Comparison of ENCODE assay signal across 24 cellular contexts in genomic region chr3:197524128-197524527, GRCh38.
"Had no signal": no experiment of that assay in that cellular context is flagged by ENCODE, and none has a peak within 500 bp of the region (broad histone marks: within the 10 kb centered on the region; RNA-seq: fewer than 3 reads in every experiment).

No MANE protein-coding gene starts in this region.

- H3K27ac Mint-ChIP-seq: activated CD4-positive, alpha-beta T cell treated with anti-CD3 and anti-CD28 coated beads for 36 hours; activated CD8-positive, alpha-beta T cell treated with anti-CD3 and anti-CD28 coated beads, Interleukin-2, amount 10 ng/mL, durations not matched to agents 7 days and 5 days; activated naive CD4-positive, alpha-beta T cell treated with anti-CD3 and anti-CD28 coated beads, Interleukin-2, amount 50 U/mL, for 24 hours; T-helper 17 cell had no signal

- DNase-seq: activated CD4-positive, alpha-beta T cell treated with anti-CD3 and anti-CD28 coated beads for 36 hours; activated CD8-positive, alpha-beta memory T cell treated with anti-CD3 and anti-CD28 coated beads, Interleukin-2, amount 50 U/mL, for 48 hours; activated CD8-positive, alpha-beta T cell treated with anti-CD3 and anti-CD28 coated beads, Interleukin-2, amount 10 ng/mL, durations not matched to agents 7 days and 5 days; activated effector memory CD4-positive, alpha-beta T cell treated with Interleukin-2 at 50 U/mL for 16 hours; activated naive CD4-positive, alpha-beta T cell; activated T-cell treated with anti-CD3 and anti-CD28 coated beads, Interleukin-2, amount 50 U/mL, for 1 hour; aorta; caudate nucleus; Kasumi-1; KBM-7; NCI-H1092; NCI-H1417; NCI-H1930; NCI-H345; NCI-H510A; NCI-H526 treated with DMSO at 0.1 percent for 48 hours; NCI-H82; Peyer's patch; SHP77; SW 1271; T-helper 17 cell; T-helper 9 cell had no signal

- H3K27me3 Mint-ChIP-seq: activated CD4-positive, alpha-beta T cell treated with anti-CD3 and anti-CD28 coated beads for 36 hours; activated naive CD4-positive, alpha-beta T cell treated with anti-CD3 and anti-CD28 coated beads, Interleukin-2, amount 50 U/mL, for 24 hours; T-helper 17 cell had no signal

- H3K9me3 Mint-ChIP-seq: activated naive CD4-positive, alpha-beta T cell treated with anti-CD3 and anti-CD28 coated beads, Interleukin-2, amount 50 U/mL, for 24 hours had no signal

- H3K4me3 Mint-ChIP-seq: activated CD4-positive, alpha-beta T cell treated with anti-CD3 and anti-CD28 coated beads for 36 hours; activated CD8-positive, alpha-beta T cell treated with anti-CD3 and anti-CD28 coated beads, Interleukin-2, amount 10 ng/mL, durations not matched to agents 7 days and 5 days; activated naive CD4-positive, alpha-beta T cell treated with anti-CD3 and anti-CD28 coated beads, Interleukin-2, amount 50 U/mL, for 24 hours; T-helper 17 cell had no signal

- ATAC-seq: activated CD4-positive, alpha-beta T cell treated with anti-CD3 and anti-CD28 coated beads for 36 hours; activated CD8-positive, alpha-beta T cell treated with anti-CD3 and anti-CD28 coated beads, Interleukin-2, amount 10 ng/mL, durations not matched to agents 7 days and 5 days; SK-N-SH treated with all-trans-retinoic acid at 6 μM for 48 hours; T-helper 17 cell had no signal
